Comparison of ENCODE assay signal across 26 cellular contexts in the genomic region with DNA sequence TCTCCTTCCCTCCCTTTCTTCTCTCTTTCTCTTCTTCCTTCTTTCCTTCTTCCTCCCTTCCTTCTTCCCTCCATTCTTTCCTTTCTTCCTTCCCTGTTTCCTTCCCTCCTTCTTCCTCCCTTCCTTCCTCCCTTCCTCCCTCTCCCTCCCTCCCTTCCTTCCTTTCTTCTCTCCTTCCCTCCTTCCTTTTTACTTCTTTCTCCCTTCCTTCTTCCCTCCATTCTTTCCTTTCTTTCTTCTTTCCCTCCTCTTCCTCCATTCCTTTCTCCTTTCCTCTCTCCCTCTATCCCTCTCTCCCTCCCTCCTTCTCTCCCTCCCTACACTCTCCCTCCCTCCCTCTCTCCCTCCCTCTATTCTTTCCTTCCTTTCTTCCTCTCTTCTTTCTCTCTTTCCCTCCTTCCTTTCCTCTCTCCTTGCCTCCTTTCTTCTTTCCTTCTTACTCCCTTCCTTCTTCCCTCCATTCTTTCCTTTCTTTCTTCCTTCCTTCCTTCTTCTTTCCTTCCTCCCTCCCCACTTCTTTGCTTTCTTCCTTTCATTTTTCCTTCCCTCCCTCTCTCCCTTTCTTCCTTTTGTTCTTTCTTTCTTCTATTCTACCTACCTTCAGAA.
"Had no signal": no experiment of that assay in that cellular context is flagged by ENCODE, and none has a peak within 500 bp of the region (broad histone marks: within the 10 kb centered on the region; RNA-seq: fewer than 3 reads in every experiment).

No MANE protein-coding gene starts in this region.

- H3K4me3 ChIP-seq: esophagus squamous epithelium, gastrocnemius medialis, heart right ventricle, left lung, lower lobe of right lung had no signal

- DNase-seq: cortex of kidney; effector CD8-positive, alpha-beta T cell; effector memory CD8-positive, alpha-beta T cell; esophagus squamous epithelium; foreskin fibroblast; foreskin melanocyte; gastrocnemius medialis; glutamatergic neuron; head of caudate nucleus; heart right ventricle; hippocampal formation; left cardiac atrium; left lung; left ventricle myocardium superior; lower lobe of right lung; mesenchymal stem cell; naive thymus-derived CD4-positive, alpha-beta T cell had no signal

- H3K9me3 ChIP-seq: esophagus squamous epithelium, gastrocnemius medialis, left lung, lower lobe of right lung had no signal

- H3K4me3 Mint-ChIP-seq: dendritic cell treated with granulocyte-macrophage colony-stimulating factor and Interleukin-4, amounts not matched to agents 40 ng/mL and 50 ng/mL, for 4 days; effector memory CD8-positive, alpha-beta T cell; endodermal cell; mesothelial cell of epicardium; naive thymus-derived CD4-positive, alpha-beta T cell had no signal

- H3K36me3 ChIP-seq: esophagus squamous epithelium, gastrocnemius medialis, heart right ventricle, left lung, lower lobe of right lung had no signal

- H3K27ac Mint-ChIP-seq: dendritic cell treated with granulocyte-macrophage colony-stimulating factor and Interleukin-4, amounts not matched to agents 40 ng/mL and 50 ng/mL, for 4 days; effector memory CD8-positive, alpha-beta T cell; endodermal cell; mesothelial cell of epicardium; naive thymus-derived CD4-positive, alpha-beta T cell had no signal

- H3K27ac ChIP-seq: epithelial cell of prostate, esophagus squamous epithelium, gastrocnemius medialis, heart right ventricle, left lung, lower lobe of right lung had no signal

- H3K9me3 Mint-ChIP-seq: dendritic cell treated with granulocyte-macrophage colony-stimulating factor and Interleukin-4, amounts not matched to agents 40 ng/mL and 50 ng/mL, for 4 days; endodermal cell had no signal

- H3K27me3 ChIP-seq: heart right ventricle, left lung had no signal

- H3K4me1 ChIP-seq: esophagus squamous epithelium, gastrocnemius medialis, heart right ventricle, left lung, lower lobe of right lung had no signal

- H3K36me3 Mint-ChIP-seq: mesothelial cell of epicardium; naive thymus-derived CD4-positive, alpha-beta T cell had no signal

- ATAC-seq: effector memory CD8-positive, alpha-beta T cell; esophagus mucosa; gastrocnemius medialis; heart right ventricle; left cardiac atrium; left lung; left ventricle myocardium superior; lower lobe of right lung; naive thymus-derived CD4-positive, alpha-beta T cell had no signal

- FAIRE-seq: colon, endometrium, islet of Langerhans, keratinocyte had no signal

- H3K27me3 Mint-ChIP-seq: effector memory CD8-positive, alpha-beta T cell had no signal
